ENCODE assay signal across 2 cellular contexts in the genomic region with DNA sequence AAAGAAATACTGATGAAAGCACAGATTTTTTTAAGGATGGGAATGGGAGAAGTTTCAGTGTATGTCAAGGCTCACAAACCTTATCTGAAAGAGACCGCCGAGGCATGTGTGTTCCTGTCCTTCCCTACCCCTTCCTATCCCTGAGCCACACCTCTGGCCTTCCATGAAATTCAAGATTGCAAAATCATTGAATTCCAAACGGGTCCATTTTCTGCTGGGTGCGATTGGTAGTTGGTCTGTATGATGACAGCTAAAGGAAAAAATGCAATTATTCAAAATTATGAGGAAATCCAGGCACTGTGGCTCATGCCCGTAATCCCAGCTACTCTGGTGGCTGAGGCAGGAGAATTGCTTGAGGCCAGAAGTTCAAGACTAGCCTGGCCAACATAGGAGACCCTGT.
TF ChIP-seq lines count a peak whose summit lies in the region.

No MANE protein-coding gene starts in this region.

TF ChIP-seq in HCT116, 20 proteins besides CTCF, POLR2A, EP300 and RAD21 (continued from another document):
- TF ChIP-seq, protein P1, sequence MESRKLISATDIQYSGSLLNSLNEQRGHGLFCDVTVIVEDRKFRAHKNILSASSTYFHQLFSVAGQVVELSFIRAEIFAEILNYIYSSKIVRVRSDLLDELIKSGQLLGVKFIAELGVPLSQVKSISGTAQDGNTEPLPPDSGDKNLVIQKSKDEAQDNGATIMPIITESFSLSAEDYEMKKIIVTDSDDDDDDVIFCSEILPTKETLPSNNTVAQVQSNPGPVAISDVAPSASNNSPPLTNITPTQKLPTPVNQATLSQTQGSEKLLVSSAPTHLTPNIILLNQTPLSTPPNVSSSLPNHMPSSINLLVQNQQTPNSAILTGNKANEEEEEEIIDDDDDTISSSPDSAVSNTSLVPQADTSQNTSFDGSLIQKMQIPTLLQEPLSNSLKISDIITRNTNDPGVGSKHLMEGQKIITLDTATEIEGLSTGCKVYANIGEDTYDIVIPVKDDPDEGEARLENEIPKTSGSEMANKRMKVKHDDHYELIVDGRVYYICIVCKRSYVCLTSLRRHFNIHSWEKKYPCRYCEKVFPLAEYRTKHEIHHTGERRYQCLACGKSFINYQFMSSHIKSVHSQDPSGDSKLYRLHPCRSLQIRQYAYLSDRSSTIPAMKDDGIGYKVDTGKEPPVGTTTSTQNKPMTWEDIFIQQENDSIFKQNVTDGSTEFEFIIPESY (IDR thresholded peaks at IDR 0.05; ENCODE audit: extremely low read depth, insufficient replicate concordance, low read length) = no peak
- TF ChIP-seq EZH2 (IDR thresholded peaks at IDR 0.05) (no peak), ZNF274 (IDR thresholded peaks at IDR 0.05; ENCODE audit: low read depth, low read length) (no peak), TCF7L2 (IDR thresholded peaks at IDR 0.05; ENCODE audit: borderline replicate concordance, extremely low read depth, insufficient read depth, insufficient read length) (no peak), SP1 (IDR thresholded peaks at IDR 0.05; ENCODE audit: low read depth) (no peak), JUND (IDR thresholded peaks at IDR 0.05) (no peak)
- TF ChIP-seq, protein P2, sequence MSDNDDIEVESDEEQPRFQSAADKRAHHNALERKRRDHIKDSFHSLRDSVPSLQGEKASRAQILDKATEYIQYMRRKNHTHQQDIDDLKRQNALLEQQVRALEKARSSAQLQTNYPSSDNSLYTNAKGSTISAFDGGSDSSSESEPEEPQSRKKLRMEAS (IDR thresholded peaks at IDR 0.05) = no peak

TF ChIP-seq in H1, 55 proteins besides CTCF, POLR2A, EP300 and RAD21 (continued from another document):
- TF ChIP-seq SIX5 (IDR thresholded peaks at IDR 0.05; ENCODE audit: low read depth, low read length) (no peak), SUZ12 (IDR thresholded peaks at IDR 0.05; ENCODE audit: low read length) (no peak), BCL11A (IDR thresholded peaks at IDR 0.05; ENCODE audit: low read depth in 2 of 2, low read length in 2 of 2) (no peak), CBX8 (IDR thresholded peaks at IDR 0.05; ENCODE audit: borderline replicate concordance, low read depth, low read length) (no peak), GABPA (IDR thresholded peaks at IDR 0.05; ENCODE audit: borderline replicate concordance, insufficient read depth, low read length) (no peak), SAP30 (IDR thresholded peaks at IDR 0.05; ENCODE audit: insufficient read depth, insufficient replicate concordance, low read length) (no peak), CHD1 (IDR thresholded peaks at IDR 0.05; ENCODE audit: low read depth, low read length) (no peak), TBP (IDR thresholded peaks at IDR 0.05; ENCODE audit: low read depth, low read length) (no peak), POLR2AphosphoS5 (IDR thresholded peaks at IDR 0.05; ENCODE audit: low read depth, low read length) (no peak), MAFK (IDR thresholded peaks at IDR 0.05; ENCODE audit: low read depth, low read length) (no peak), CTBP2 (IDR thresholded peaks at IDR 0.05; ENCODE audit: borderline replicate concordance, insufficient read depth, insufficient read length, low read length) (no peak), GTF2F1 (IDR thresholded peaks at IDR 0.05; ENCODE audit: borderline replicate concordance, low read depth, low read length) (no peak), NANOG (IDR thresholded peaks at IDR 0.05; ENCODE audit: insufficient read depth, low read depth, low read length, poor library complexity, severe bottlenecking) (no peak), POU5F1 (IDR thresholded peaks at IDR 0.05; ENCODE audit: low read depth, low read length) (no peak), KDM4A (IDR thresholded peaks at IDR 0.05; ENCODE audit: low read depth, low read length, severe bottlenecking) (no peak)
